Comparison of ENCODE assay signal across 15 cellular contexts in the genomic region with DNA sequence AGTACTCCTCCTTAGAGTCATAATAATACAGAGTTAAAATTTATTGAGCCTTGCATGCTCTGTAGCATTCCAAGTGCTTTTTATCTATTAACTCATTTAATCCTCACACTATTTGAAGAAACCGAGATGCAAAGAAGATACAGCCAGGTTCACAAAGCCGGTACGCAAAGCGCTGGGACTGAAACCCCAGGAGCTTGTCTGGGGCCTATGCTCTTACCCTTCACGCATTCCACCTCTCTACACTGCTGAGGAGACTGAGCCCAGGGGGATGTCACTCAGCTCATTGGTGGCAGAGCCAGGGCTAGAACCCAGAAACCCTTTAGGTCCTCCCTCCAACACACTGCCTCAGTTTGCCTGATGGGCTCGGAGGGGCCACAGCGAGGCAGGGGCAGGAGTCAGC. TPM values are rescaled to one million over a fixed set of nuclear protein-coding genes. Genes with fewer than 3 reads are reported as not detected.
DNase-seq lines count a peak whose midpoint lies in the region; ATAC-seq and TF ChIP-seq lines count a peak whose summit lies in the region.
"Had no signal": no experiment of that assay in that cellular context is flagged by ENCODE, and none has a peak within 500 bp of the region (broad histone marks: within the 10 kb centered on the region; RNA-seq: fewer than 3 reads in every experiment).

No MANE protein-coding gene starts in this region.

- H3K23ac ChIP-seq in mesenchymal stem cell (ENCODE audit: low read length in 2 of 2) = no peak overlapping the region

- peaks cover 5 to 64% (median 35%) of the 10 kb centered on the region in 12 donors for H3K4me1 ChIP-seq in heart left ventricle
- H3K4me1 ChIP-seq in SJCRH30 = peaks cover 47% of the 10 kb centered on the region
- peaks cover 13% of the 10 kb centered on the region for H3K4me1 ChIP-seq in mesenchymal stem cell (ENCODE audit: control insufficient read depth, insufficient read depth, low read depth, low read length)
- peaks cover 49 to 79% (median 62%) of the 10 kb centered on the region in 4 donors for H3K4me1 ChIP-seq in stomach

- no peaks in the 10 kb centered on the region for H3K9me3 Mint-ChIP-seq in CD4-positive, alpha-beta T cell

- no peak overlapping the region for H2BK120ac ChIP-seq in mesenchymal stem cell (ENCODE audit: low read depth, low read length)

- no peak overlapping the region for H3K27ac Mint-ChIP-seq in CD4-positive, alpha-beta T cell

- no peaks in the 10 kb centered on the region for H3K36me3 Mint-ChIP-seq in CD4-positive, alpha-beta T cell (ENCODE audit: low read depth)

- CTCF ChIA-PET in CD4-positive, alpha-beta T cell (lab: Charles Lee) = no interaction called here

- H2BK12ac ChIP-seq in mesenchymal stem cell (ENCODE audit: low read length in 2 of 2) = peak overlapping the region in 1 of 2 experiments; percentile 86

- peak overlapping the region; percentile 1 for H4K91ac ChIP-seq in mesenchymal stem cell (ENCODE audit: low read length)

- no peaks in the 10 kb centered on the region for H3K9me3 ChIP-seq in heart left ventricle
- no peaks in the 10 kb centered on the region for H3K9me3 ChIP-seq in SJCRH30 (replicated peaks)
- no peaks in the 10 kb centered on the region for H3K9me3 ChIP-seq in mesenchymal stem cell (ENCODE audit: control insufficient read depth, low read length)
- H3K9me3 ChIP-seq in stomach = no peaks in the 10 kb centered on the region
- H3K9me3 ChIP-seq in CD4-positive, alpha-beta T cell (ENCODE audit: control insufficient read depth, low read length) = no peaks in the 10 kb centered on the region
- H3K9me3 ChIP-seq: Caco-2, MG63 had no signal

- H3K27me3 ChIP-seq in heart left ventricle = no peaks in the 10 kb centered on the region
- H3K27me3 ChIP-seq in SJCRH30 = no peaks in the 10 kb centered on the region
- H3K27me3 ChIP-seq in mesenchymal stem cell (ENCODE audit: control insufficient read depth in 1 of 2, insufficient read depth in 1 of 2, low read length in 2 of 2) = no peaks in the 10 kb centered on the region
- H3K27me3 ChIP-seq in stomach = no peaks in the 10 kb centered on the region
- no peaks in the 10 kb centered on the region for H3K27me3 ChIP-seq in CD4-positive, alpha-beta T cell (ENCODE audit: control insufficient read depth, insufficient read depth, low read length)
- H3K27me3 ChIP-seq: MG63 had no signal

- no peak for TF ChIP-seq CTCF in heart left ventricle (IDR thresholded peaks at IDR 0.05)
- no peak for TF ChIP-seq CTCF in stomach (IDR thresholded peaks at IDR 0.05)
- no peak for TF ChIP-seq CTCF in CD4-positive, alpha-beta T cell (IDR thresholded peaks at IDR 0.05)

- TF ChIP-seq EP300 in stomach (IDR thresholded peaks at IDR 0.05) = no peak

- no peak overlapping the region for H2BK5ac ChIP-seq in mesenchymal stem cell (ENCODE audit: low read depth, low read length, poor library complexity, severe bottlenecking)

- H2BK15ac ChIP-seq in mesenchymal stem cell (ENCODE audit: low read depth, poor library complexity, severe bottlenecking) = no peak overlapping the region

- ATAC-seq in heart left ventricle (no peak), Right ventricle myocardium superior (ENCODE audit: poor library complexity) (no peak), left colon (no peak), HG03097 (IDR thresholded peaks at IDR 0.05; ENCODE audit: low FRiP score, unreplicated experiment) (no peak)
- ATAC-seq in CD4-positive, alpha-beta T cell (ENCODE audit: poor library complexity) = no peak

- peaks cover 54% of the 10 kb centered on the region for H3K27me3 Mint-ChIP-seq in CD4-positive, alpha-beta T cell

- no peak overlapping the region for H2AK5ac ChIP-seq in mesenchymal stem cell (ENCODE audit: low read length, severe bottlenecking)

- WGBS in heart left ventricle, 4 donors = 92 to 95% (median 92%) methylated on average over 7 of the region's 7 CpGs
- 84% methylated on average over 7 of the region's 7 CpGs for WGBS in mesenchymal stem cell
- WGBS in stomach, 5 donors = 66 to 77% (median 72%) methylated on average over 7 of the region's 7 CpGs

- H3K27ac ChIP-seq in heart left ventricle (peak overlapping the region in 8 of 12 donors; percentile 10 to 72 (median 56)), SJCRH30 (peak overlapping the region; percentile 37; the same call in 1 of the 2 replicates), mesenchymal stem cell (ENCODE audit: low read length, poor library complexity, severe bottlenecking) (no peak overlapping the region), stomach (peak overlapping the region in 3 of 5 donors; percentile 86 to 94 (median 91))
- H3K27ac ChIP-seq in CD4-positive, alpha-beta T cell (ENCODE audit: low read depth, low read length) = no peak overlapping the region

- POLR2A ChIA-PET in CD4-positive, alpha-beta T cell (lab: Charles Lee) = no interaction called here

- H2AFZ ChIP-seq in mesenchymal stem cell (ENCODE audit: low read depth, low read length) = no peak overlapping the region

- no peak overlapping the region for H3K4ac ChIP-seq in mesenchymal stem cell (ENCODE audit: low read depth in 1 of 2, low read length in 2 of 2)

- no peak overlapping the region for H3K9ac ChIP-seq in mesenchymal stem cell (ENCODE audit: low read length)

- H3K4me1 Mint-ChIP-seq in CD4-positive, alpha-beta T cell (ENCODE audit: low read depth) = no peaks in the 10 kb centered on the region

- no peak overlapping the region for H3K4me3 ChIP-seq in heart left ventricle
- H3K4me3 ChIP-seq in SJCRH30 = no peak overlapping the region
- no peak overlapping the region for H3K4me3 ChIP-seq in mesenchymal stem cell (ENCODE audit: insufficient read depth in 1 of 2, low read depth in 1 of 2, low read length in 2 of 2)
- H3K4me3 ChIP-seq in stomach = no peak overlapping the region
- H3K4me3 ChIP-seq: MG63 had no signal

- H4K8ac ChIP-seq in mesenchymal stem cell (ENCODE audit: low read length) = no peak overlapping the region

- no peaks in the 10 kb centered on the region for H3K79me1 ChIP-seq in mesenchymal stem cell (replicated peaks; ENCODE audit: low read length, poor library complexity, severe bottlenecking)

- H3K4me3 Mint-ChIP-seq in CD4-positive, alpha-beta T cell = no peak overlapping the region

- TF ChIP-seq POLR2A in heart left ventricle (IDR thresholded peaks at IDR 0.05) (no peak), stomach (IDR thresholded peaks at IDR 0.05) (no peak)

- no peak overlapping the region for H3K18ac ChIP-seq in mesenchymal stem cell (ENCODE audit: low read depth in 1 of 2, low read length in 2 of 2)

- peak overlapping the region in 1 of 2 experiments; percentile 76 for H3K14ac ChIP-seq in mesenchymal stem cell (ENCODE audit: low read length in 2 of 2)

- no peaks in the 10 kb centered on the region for H3K36me3 ChIP-seq in heart left ventricle
- no peaks in the 10 kb centered on the region for H3K36me3 ChIP-seq in SJCRH30
- no peaks in the 10 kb centered on the region for H3K36me3 ChIP-seq in mesenchymal stem cell (ENCODE audit: control insufficient read depth in 1 of 2, insufficient read depth in 2 of 2, low read depth in 1 of 2, low read length in 2 of 2)
- H3K36me3 ChIP-seq in stomach = no peaks in the 10 kb centered on the region
- H3K36me3 ChIP-seq: MG63 had no signal

- DNase-seq in heart left ventricle = no peak
- DNase-seq in Right ventricle myocardium superior = no peak
- DNase-seq in SJCRH30 = no peak
- DNase-seq in mesenchymal stem cell = no peak
- DNase-seq in stomach = no peak
- no peak for DNase-seq in left colon
- DNase-seq in CD4-positive, alpha-beta T cell = no peak
- DNase-seq: Caco-2, KG1, MG63, NCI-H1105, NCI-H1694 treated with DMSO at 0.1 percent for 48 hours, NCI-H526 treated with DMSO at 0.1 percent for 48 hours, OCI-M1 had no signal

- H3K4me2 ChIP-seq in mesenchymal stem cell (ENCODE audit: low read length, poor library complexity, severe bottlenecking) = no peak overlapping the region

- intact Hi-C loops in heart left ventricle (cut with DNase I) = no loop called here
- intact Hi-C loops in Right ventricle myocardium superior (cut with DNase I) = no loop called here
- intact Hi-C loops in stomach (cut with DNase I; ENCODE audit: low total_unique reads) = no loop called here
- intact Hi-C loops in left colon (cut with DNase I, micrococcal nuclease) = no loop called here
- intact Hi-C loops in CD4-positive, alpha-beta T cell (cut with DNase I, micrococcal nuclease) = no loop called here

RNA-seq across cellular contexts. Expression of a gene that starts 19.7 kb away (rescaled TPM):
- total RNA-seq in heart left ventricle (10 to 100 TPM; 37.4 to 66.1 (median 39.1) TPM), Right ventricle myocardium superior (39.5 TPM), stomach (10 to 100 TPM in 2 of 5 donors, 1 to 10 TPM in 3; 1.7 to 40.2 (median 5.3) TPM), left colon (10 to 100 TPM; 56.9 to 69.4 TPM)
- polyA plus RNA-seq in heart left ventricle (100 to 1,000 TPM in 1 of 2 donors, 10 to 100 TPM in 1; 55.3 to 105 TPM), stomach (100 to 1,000 TPM in 1 of 3 donors, 10 to 100 TPM in 2; 61.2 to 111 (median 66.4) TPM)
- 51.6 and 54.7 TPM in 2 replicates for total RNA-seq in SJCRH30 (2014; rRNA removed; shearing (Covaris generic))
- polyA plus RNA-seq in mesenchymal stem cell (2013, experiment 1 of 2) = 42.0 TPM
- polyA plus RNA-seq in mesenchymal stem cell (2013, experiment 2 of 2) = 43.2 TPM
- 10 to 100 TPM; 26.1 to 27.7 TPM for total RNA-seq in CD4-positive, alpha-beta T cell

Comparison
In these comparisons a context has a peak if more than half of its experiments do, and no peak if none do; other contexts are left out.
1. H3K27ac ChIP-seq: peak in heart left ventricle (8 of 12), SJCRH30 (single experiment) and stomach (3 of 5); none in mesenchymal stem cell (single experiment) and CD4-positive, alpha-beta T cell (single experiment).